Comparison of ENCODE assay signal across 1 cellular context in genomic region chr5:16178745-16179372, GRCh38.
A peak's percentile ranks its signal among the peaks of the same experiment; 100 is the strongest.
TF ChIP-seq lines count a peak whose summit lies in the region.

No MANE protein-coding gene starts in this region.

TF ChIP-seq in GM23338, 12 proteins besides CTCF, POLR2A, EP300 and RAD21 (continued from another document):
- TF ChIP-seq REST (IDR thresholded peaks at IDR 0.05; ENCODE audit: unreplicated experiment) = peak; percentile 98
- no peak for TF ChIP-seq ETS1 (IDR thresholded peaks at IDR 0.05)
- no peak for TF ChIP-seq POLR2AphosphoS5 (IDR thresholded peaks at IDR 0.05; ENCODE audit: low read depth)
- no peak for TF ChIP-seq EZH2 (IDR thresholded peaks at IDR 0.05; ENCODE audit: low read depth, unreplicated experiment)
